In genomic region chr9:120791161-120791560, GRCh38 we compare ENCODE assay signal across 15 cellular contexts. TPM values are rescaled to one million over a fixed set of nuclear protein-coding genes. Genes with fewer than 3 reads are reported as not detected.
DNase-seq lines count a peak whose midpoint lies in the region; ATAC-seq and TF ChIP-seq lines count a peak whose summit lies in the region.
"Had no signal": no experiment of that assay in that cellular context is flagged by ENCODE, and none has a peak within 500 bp of the region (broad histone marks: within the 10 kb centered on the region; RNA-seq: fewer than 3 reads in every experiment).

No MANE protein-coding gene starts in this region.

- ATAC-seq in T-helper 17 cell (no peak), GM21447 (IDR thresholded peaks at IDR 0.05; ENCODE audit: unreplicated experiment) (no peak)
- ATAC-seq: Right ventricle myocardium inferior had no signal

- peak overlapping the region in 6 of 8 donors; percentile 12 to 98 (median 96) for H3K27ac ChIP-seq in spleen
- H3K27ac ChIP-seq: suprapubic skin had no signal

- no peak for DNase-seq in activated naive CD4-positive, alpha-beta T cell treated with anti-CD3 and anti-CD28 coated beads, Interleukin-2, amount 10 ng/mL, durations not matched to agents 7 days and 5 days
- DNase-seq in activated naive CD4-positive, alpha-beta T cell treated with Interleukin-2 at 50 U/mL for 16 hours, result no peak
- DNase-seq in T-helper 17 cell, result no peak
- peak; percentile 22 for DNase-seq in fibroblast of mammary gland (ENCODE audit: low read depth)
- no peak for DNase-seq in spleen
- DNase-seq in GF-D8 (lab: John Stamatoyannopoulos, UW), result no peak
- no peak for DNase-seq in stimulated activated CD8-positive, alpha-beta memory T cell treated with anti-CD3 and anti-CD28 coated beads, Interleukin-4, amount 100 ng/mL, for 48 hours
- DNase-seq: activated CD4-positive, alpha-beta T cell treated with anti-CD3 and anti-CD28 coated beads for 1 hour; NCI-H2171; nucleus accumbens; stimulated activated CD4-positive, alpha-beta T cell treated with anti-CD3 and anti-CD28 coated beads, Interleukin-2, amount 100 ng/mL, for 48 hours had no signal

- no peak for TF ChIP-seq POLR2A in spleen (IDR thresholded peaks at IDR 0.05)

- H3K9me3 ChIP-seq in T-helper 17 cell (ENCODE audit: control insufficient read depth, low read length, poor library complexity, severe bottlenecking) (no peaks in the 10 kb centered on the region), spleen (no peaks in the 10 kb centered on the region)
- H3K9me3 ChIP-seq: esophagus muscularis mucosa, suprapubic skin had no signal

- H3K27ac Mint-ChIP-seq in activated naive CD4-positive, alpha-beta T cell treated with anti-CD3 and anti-CD28 coated beads, Interleukin-2, amount 10 ng/mL, durations not matched to agents 7 days and 5 days, result peak overlapping the region; percentile 46
- H3K27ac Mint-ChIP-seq in T-helper 17 cell, result peak overlapping the region; percentile 92

- H3K4me3 ChIP-seq in fibroblast of mammary gland (ENCODE audit: control insufficient read depth, low read depth, low read length), result no peak overlapping the region
- peak overlapping the region in 3 of 8 donors; percentile 2 to 98 (median 81) for H3K4me3 ChIP-seq in spleen

- H3K36me3 Mint-ChIP-seq in activated naive CD4-positive, alpha-beta T cell treated with anti-CD3 and anti-CD28 coated beads, Interleukin-2, amount 10 ng/mL, durations not matched to agents 7 days and 5 days, result peaks cover 45% of the 10 kb centered on the region
- no peaks in the 10 kb centered on the region for H3K36me3 Mint-ChIP-seq in T-helper 17 cell (ENCODE audit: low read depth)

- CTCF ChIA-PET in activated naive CD4-positive, alpha-beta T cell treated with anti-CD3 and anti-CD28 coated beads, Interleukin-2, amount 10 ng/mL, durations not matched to agents 7 days and 5 days (lab: Charles Lee), result interaction anchor here (0.6 kb wide), 1 partner anchor 559 kb away, joined by 3 read pairs; no protein-coding TSS in a partner anchor

- no peaks in the 10 kb centered on the region for H3K27me3 Mint-ChIP-seq in activated naive CD4-positive, alpha-beta T cell treated with anti-CD3 and anti-CD28 coated beads, Interleukin-2, amount 10 ng/mL, durations not matched to agents 7 days and 5 days
- no peaks in the 10 kb centered on the region for H3K27me3 Mint-ChIP-seq in T-helper 17 cell

- peaks cover 67% of the 10 kb centered on the region for H3K4me1 Mint-ChIP-seq in activated naive CD4-positive, alpha-beta T cell treated with anti-CD3 and anti-CD28 coated beads, Interleukin-2, amount 10 ng/mL, durations not matched to agents 7 days and 5 days
- H3K4me1 Mint-ChIP-seq in T-helper 17 cell, result peaks cover 46% of the 10 kb centered on the region

- TF ChIP-seq CTCF in fibroblast of mammary gland (conservative IDR thresholded peaks at IDR 0.05; ENCODE audit: control insufficient read depth, insufficient read depth, low read depth, low read length) (no peak), spleen (IDR thresholded peaks at IDR 0.05 in 8 of 11, conservative IDR thresholded peaks at IDR 0.05 in 3 of 11) (no peak)

- peaks cover 37 to 84% (median 68%) of the 10 kb centered on the region in 6 donors for H3K4me1 ChIP-seq in spleen

- 70 to 84% (median 81%) methylated on average over 3 of the region's 3 CpGs for WGBS in spleen, 5 donors

- no peaks in the 10 kb centered on the region for H3K27me3 ChIP-seq in spleen (replicated peaks in 1 of 7)
- H3K27me3 ChIP-seq: esophagus muscularis mucosa, suprapubic skin had no signal

- peaks cover 0 to 43% (median 15%) of the 10 kb centered on the region in 6 donors for H3K36me3 ChIP-seq in spleen

- intact Hi-C loops in spleen (cut with DNase I; ENCODE audit: low total_unique reads), result no loop called here

- H3K9me3 Mint-ChIP-seq in activated naive CD4-positive, alpha-beta T cell treated with anti-CD3 and anti-CD28 coated beads, Interleukin-2, amount 10 ng/mL, durations not matched to agents 7 days and 5 days, result no peaks in the 10 kb centered on the region

- H3K4me3 Mint-ChIP-seq in activated naive CD4-positive, alpha-beta T cell treated with anti-CD3 and anti-CD28 coated beads, Interleukin-2, amount 10 ng/mL, durations not matched to agents 7 days and 5 days, result peak overlapping the region; percentile 81
- H3K4me3 Mint-ChIP-seq in T-helper 17 cell, result no peak overlapping the region

RNA-seq across cellular contexts. Expression of gene FBXW2, which starts 2.1 kb away (rescaled TPM):
- total RNA-seq in T-helper 17 cell, result 10 to 100 TPM; 60.6 to 71.2 TPM
- total RNA-seq in spleen, result 100 to 1,000 TPM in 4 of 7 donors, 10 to 100 TPM in 3; 81.4 to 121 (median 104) TPM
- 10 to 100 TPM in 1 of 3 donors, 1 to 10 TPM in 2; 8.7 to 15.3 (median 8.8) TPM for polyA plus RNA-seq in spleen

RNA-seq across cellular contexts. Expression of gene PSMD5, which starts 51.6 kb away (rescaled TPM):
- 10 to 100 TPM; 37.2 to 51.5 TPM for total RNA-seq in T-helper 17 cell
- 10 to 100 TPM; 26.1 to 41.4 (median 34.8) TPM for total RNA-seq in spleen
- polyA plus RNA-seq in spleen, result 10 to 100 TPM in 2 of 3 donors, 1 to 10 TPM in 1; 8.9 to 14.0 (median 11.3) TPM
